19 cellular contexts compared by ENCODE assay signal in genomic region chr7:5361446-5362155, GRCh38.
DNase-seq lines count a peak whose midpoint lies in the region; ATAC-seq and TF ChIP-seq lines count a peak whose summit lies in the region.
"Had no signal": no experiment of that assay in that cellular context is flagged by ENCODE, and none has a peak within 500 bp of the region (broad histone marks: within the 10 kb centered on the region; RNA-seq: fewer than 3 reads in every experiment).

No MANE protein-coding gene starts in this region.

- no peak overlapping the region for H3K4ac ChIP-seq in neuronal stem cell (ENCODE audit: low read length)

- H3K14ac ChIP-seq in neuronal stem cell (ENCODE audit: low read length) = peak overlapping the region; percentile 82

- no peak for TF ChIP-seq EP300 in gastroesophageal sphincter (IDR thresholded peaks at IDR 0.05)

- no peak overlapping the region for H2BK12ac ChIP-seq in neuronal stem cell (ENCODE audit: low read length)

- H2BK15ac ChIP-seq in neuronal stem cell (ENCODE audit: low read length) = no peak overlapping the region

- intact Hi-C loops in Right ventricle myocardium inferior (cut with DNase I) (loop anchor here (10.0 kb wide), 1 partner anchor 333 kb away; no protein-coding TSS in a partner anchor), cardiac septum (cut with DNase I) (no loop called here)

- no peak overlapping the region for H4K8ac ChIP-seq in neuronal stem cell (ENCODE audit: low read depth, low read length)

- H3K27me3 ChIP-seq in H7 (ENCODE audit: control insufficient read depth, insufficient read depth, low read length) (no peaks in the 10 kb centered on the region), gastroesophageal sphincter (no peaks in the 10 kb centered on the region), neuronal stem cell (ENCODE audit: control insufficient read depth in 3 of 3, insufficient read depth in 3 of 3, low read depth in 1 of 3, low read length in 3 of 3) (no peaks in the 10 kb centered on the region)
- H3K27me3 ChIP-seq: BLaER1 treated with 17β-estradiol and CSF1 and Interleukin-3, amounts not matched to agents 10 nM and 100 nM had no signal

- peak overlapping the region; percentile 44 for H3K9ac ChIP-seq in neuronal stem cell (ENCODE audit: low read depth, low read length, poor library complexity)

- no peak overlapping the region for H4K91ac ChIP-seq in neuronal stem cell (ENCODE audit: low read depth, low read length, poor library complexity)

- peaks cover 9% of the 10 kb centered on the region for H3K79me1 ChIP-seq in neuronal stem cell (ENCODE audit: low read depth, low read length)

- ATAC-seq in Right ventricle myocardium inferior (no peak), gastroesophageal sphincter (no peak), HG02884 (IDR thresholded peaks at IDR 0.05; ENCODE audit: unreplicated experiment) (no peak)
- ATAC-seq: A549; CD8-positive, alpha-beta T cell; GM12878 had no signal

- H3K18ac ChIP-seq in neuronal stem cell (ENCODE audit: low read length) = peak overlapping the region; percentile 28

- H2AK5ac ChIP-seq in neuronal stem cell (ENCODE audit: low read depth, low read length) = no peak overlapping the region

- peak overlapping the region in 3 of 4 donors; percentile 17 to 66 (median 48) for H3K27ac ChIP-seq in gastroesophageal sphincter
- H3K27ac ChIP-seq in neuronal stem cell (replicated peaks; ENCODE audit: low read length) = no peak overlapping the region
- H3K27ac ChIP-seq: 22Rv1, A549, HL-60 had no signal

- H3K4me2 ChIP-seq in neuronal stem cell (ENCODE audit: insufficient read depth, low read length, poor library complexity, severe bottlenecking) = no peak overlapping the region
- H3K4me2 ChIP-seq: A549 had no signal

- H3K23ac ChIP-seq in neuronal stem cell (ENCODE audit: low read depth, low read length, poor library complexity) = peak overlapping the region; percentile 93

- DNase-seq in Right ventricle myocardium inferior (ENCODE audit: missing footprints) (peak; percentile 55), cardiac septum (ENCODE audit: low spot score) (no peak), H7 (peak; percentile 62), neuronal stem cell (ENCODE audit: low spot score) (no peak), HPDE6-E6E7 (ENCODE audit: extremely low spot score) (no peak), SW480 (ENCODE audit: low spot score) (no peak)
- DNase-seq: CD8-positive, alpha-beta T cell; DMS 273 treated with DMSO at 0.1 percent for 48 hours; DMS53; DND-41; EL had no signal

- no peaks in the 10 kb centered on the region for H3K9me3 ChIP-seq in gastroesophageal sphincter
- H3K9me3 ChIP-seq in neuronal stem cell (replicated peaks in 1 of 2; ENCODE audit: control insufficient read depth in 2 of 2, insufficient read depth in 1 of 2, low read depth in 1 of 2, low read length in 2 of 2) = no peaks in the 10 kb centered on the region
- H3K9me3 ChIP-seq: A549; BLaER1 treated with 17β-estradiol and CSF1 and Interleukin-3, amounts not matched to agents 10 nM and 100 nM; HAP-1 had no signal

- 100% methylated on average over 2 of the region's 59 CpGs; no CpG with 5 or more reads in 1 of the 2 donors for WGBS in gastroesophageal sphincter (ENCODE audit: low coverage in 1 of 2), 2 donors
- no CpG with 5 or more reads among the region's 59 CpGs for WGBS in neuronal stem cell (ENCODE audit: extremely low coverage in 2 of 2, insufficient read length in 2 of 2, insufficient replicate concordance in 1 of 2), 2 donors

- peaks cover 0 to 100% (median 9%) of the 10 kb centered on the region in 3 donors for H3K4me1 ChIP-seq in gastroesophageal sphincter
- no peaks in the 10 kb centered on the region for H3K4me1 ChIP-seq in neuronal stem cell (ENCODE audit: control insufficient read depth in 2 of 2, insufficient read depth in 1 of 2, low read depth in 1 of 2, low read length in 2 of 2)
- H3K4me1 ChIP-seq: A549, HAP-1 had no signal

- H3K36me3 ChIP-seq in H7 (replicated peaks; ENCODE audit: control insufficient read depth, insufficient read depth, low read length) (no peaks in the 10 kb centered on the region; the same call in none of the 2 replicates), gastroesophageal sphincter (peaks cover 0 to 65% of the 10 kb centered on the region in 2 donors), neuronal stem cell (replicated peaks in 1 of 2; ENCODE audit: control insufficient read depth in 2 of 2, insufficient read depth in 2 of 2, low read length in 2 of 2) (peaks cover 47 to 89% of the 10 kb centered on the region in 2 donors)

- TF ChIP-seq POLR2A in gastroesophageal sphincter (IDR thresholded peaks at IDR 0.05) = no peak

- peak overlapping the region; percentile 53 for H2BK5ac ChIP-seq in neuronal stem cell (ENCODE audit: low read length)

- H2AFZ ChIP-seq in neuronal stem cell (ENCODE audit: low read length) = no peak overlapping the region

- no peak overlapping the region for H2BK120ac ChIP-seq in neuronal stem cell (ENCODE audit: low read depth, low read length)

- no peak for TF ChIP-seq CTCF in gastroesophageal sphincter (IDR thresholded peaks at IDR 0.05)

- H3K4me3 ChIP-seq in H7 (ENCODE audit: insufficient read depth, low read depth, low read length) (no peak overlapping the region), gastroesophageal sphincter (no peak overlapping the region), neuronal stem cell (ENCODE audit: low read length in 2 of 2) (no peak overlapping the region)
- H3K4me3 ChIP-seq: A549, GM12878, HAP-1 had no signal

Comparison
In these comparisons a context has a peak if more than half of its experiments do, and no peak if none do; other contexts are left out.
1. DNase-seq: peak in Right ventricle myocardium inferior (single experiment) and H7 (single experiment); none in cardiac septum (single experiment), neuronal stem cell (single experiment), HPDE6-E6E7 (single experiment) and SW480 (single experiment).